ENCODE assay signal across 8 cellular contexts in genomic region chr12:7108042-7108927, GRCh38. TPM values are rescaled to one million over a fixed set of nuclear protein-coding genes. Genes with fewer than 3 reads are reported as not detected.
A peak's percentile ranks its signal among the peaks of the same experiment; 100 is the strongest.
DNase-seq lines count a peak whose midpoint lies in the region; ATAC-seq, FAIRE-seq and TF ChIP-seq lines count a peak whose summit lies in the region.

No MANE protein-coding gene starts in this region.

- peak; percentile 96 for ATAC-seq in GM19372 (IDR thresholded peaks at IDR 0.05; ENCODE audit: low read depth, unreplicated experiment)
- peak; percentile 82 for ATAC-seq in HG03520 (IDR thresholded peaks at IDR 0.05; ENCODE audit: unreplicated experiment)
- ATAC-seq in Right ventricle myocardium inferior: peak; percentile 87

- DNase-seq in COLO668 (lab: John Stamatoyannopoulos, UW; ENCODE audit: unreplicated experiment) (peak; percentile 78), Right ventricle myocardium inferior (ENCODE audit: missing footprints) (peak; percentile 90), progenitor cell of endocrine pancreas (ENCODE audit: low spot score, unreplicated experiment) (peak; percentile 70), urothelium cell line (ENCODE audit: low spot score) (peak; percentile 94)
- peak; percentile 77 for DNase-seq in activated naive CD4-positive, alpha-beta T cell treated with Interleukin-2 at 50 U/mL for 16 hours

- peaks cover 10% of the 10 kb centered on the region for H3K9me3 Mint-ChIP-seq in progenitor cell of endocrine pancreas (ENCODE audit: low read depth)

- H3K4me1 Mint-ChIP-seq in progenitor cell of endocrine pancreas (ENCODE audit: low read depth): peaks cover 11% of the 10 kb centered on the region

- intact Hi-C loops in Right ventricle myocardium inferior (cut with DNase I): loop anchor here (2.0 to 10.0 kb wide), 3 partner anchors 47 to 233 kb away; partner anchors contain the start of genes C12orf57, C1S and SPSB2

- peak; percentile 88 for FAIRE-seq in urothelium cell line (lab: Jason Lieb, UNC)

- peaks cover 27% of the 10 kb centered on the region for H3K36me3 Mint-ChIP-seq in progenitor cell of endocrine pancreas (ENCODE audit: insufficient read depth)

- TF ChIP-seq CTCF in progenitor cell of endocrine pancreas (IDR thresholded peaks at IDR 0.05; ENCODE audit: unreplicated experiment): no peak

- peak overlapping the region; percentile 94 for H3K4me3 Mint-ChIP-seq in progenitor cell of endocrine pancreas (ENCODE audit: low read depth)

- peak; percentile 93 for TF ChIP-seq POLR2A in Raji (IDR thresholded peaks at IDR 0.05; ENCODE audit: insufficient read depth, low read depth, low read length)

- no peaks in the 10 kb centered on the region for H3K27me3 Mint-ChIP-seq in progenitor cell of endocrine pancreas

- H3K27ac Mint-ChIP-seq in progenitor cell of endocrine pancreas: peak overlapping the region; percentile 96

RNA-seq across cellular contexts. Expression of gene C1RL, which starts 0.7 kb away (rescaled TPM):
- total RNA-seq in Right ventricle myocardium inferior (14.4 TPM), progenitor cell of endocrine pancreas (95.9 and 105 TPM in 2 replicates)

RNA-seq across cellular contexts. Expression of gene C1R, which starts 16.0 kb away (rescaled TPM):
- total RNA-seq in Right ventricle myocardium inferior (227 TPM), progenitor cell of endocrine pancreas (10.2 and 10.3 TPM in 2 replicates)

RNA-seq across cellular contexts. Expression of gene RBP5, which starts 20.4 kb away (rescaled TPM):
- total RNA-seq in Right ventricle myocardium inferior: 0.54 TPM
- 5.8 and 7.6 TPM in 2 replicates for total RNA-seq in progenitor cell of endocrine pancreas

RNA-seq across cellular contexts. Expression of gene CLSTN3, which starts 21.9 kb away (rescaled TPM):
- total RNA-seq in Right ventricle myocardium inferior (5.7 TPM), progenitor cell of endocrine pancreas (202 and 204 TPM in 2 replicates)

RNA-seq across cellular contexts. Expression of gene C1S, which starts 47.8 kb away (rescaled TPM):
- total RNA-seq in Right ventricle myocardium inferior (153 TPM), progenitor cell of endocrine pancreas (4.1 and 4.8 TPM in 2 replicates)

Comparison
In these comparisons a context has a peak if more than half of its experiments do, and no peak if none do; other contexts are left out.
1. Peak in every context shown above with its lines: DNase-seq and ATAC-seq.
2. RNA of gene C1R, which starts 16.0 kb away (total RNA-seq): 227 TPM in Right ventricle myocardium inferior (single experiment); 10.2 to 10.3 TPM in progenitor cell of endocrine pancreas; every median in the first group is over 10 times any median in the second.